In the genomic region with DNA sequence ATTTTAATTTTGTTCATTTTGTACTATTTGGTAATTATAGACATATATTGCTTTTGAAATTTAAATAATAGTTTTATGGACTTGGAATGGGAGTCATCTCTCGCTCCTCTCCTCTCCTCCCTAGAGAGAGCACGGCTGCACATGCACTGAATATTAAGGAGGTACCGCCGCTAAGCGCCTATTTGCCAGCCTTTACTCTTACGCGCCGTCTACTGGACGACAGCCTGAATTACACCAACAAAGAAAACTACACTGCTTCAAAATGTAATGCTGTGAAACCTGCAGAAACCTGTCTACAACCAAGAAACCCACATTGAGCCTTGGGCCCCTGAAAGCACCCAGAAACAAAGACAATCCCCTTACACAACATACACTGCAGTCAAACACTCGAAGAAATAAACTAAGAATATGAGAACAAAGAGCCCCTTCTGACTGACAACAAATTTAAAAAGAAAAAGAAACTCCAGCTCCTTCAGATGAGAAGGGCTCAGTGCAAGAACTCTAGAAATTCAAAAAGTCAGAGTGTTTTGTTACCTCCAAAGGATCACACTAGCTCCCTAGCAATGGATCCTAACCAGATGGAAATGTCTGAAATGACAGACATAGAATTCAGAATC, we compare ENCODE assay signal across 8 cellular contexts.
DNase-seq lines count a peak whose midpoint lies in the region; ATAC-seq and TF ChIP-seq lines count a peak whose summit lies in the region.

No MANE protein-coding gene starts in this region.

- no peaks in the 10 kb centered on the region for H3K4me1 Mint-ChIP-seq in immature natural killer cell

- H3K36me3 Mint-ChIP-seq in immature natural killer cell = peaks cover 0 to 3% (median 0%) of the 10 kb centered on the region in 3 donors

- H3K27me3 ChIP-seq in A673 (replicated peaks; ENCODE audit: insufficient read depth, low read depth, low read length, poor library complexity) = no peaks in the 10 kb centered on the region
- H3K27me3 ChIP-seq in NT2/D1 (ENCODE audit: insufficient read depth, insufficient read length) = no peaks in the 10 kb centered on the region

- CTCF ChIA-PET in A673 (lab: Charles Lee) = no interaction called here

- H3K4me3 ChIP-seq in A673 (ENCODE audit: low read depth, low read length, poor library complexity, severe bottlenecking) (no peak overlapping the region), NT2/D1 (ENCODE audit: insufficient read length, low read depth) (no peak overlapping the region), foreskin fibroblast (ENCODE audit: low read depth in 1 of 2, low read length in 2 of 2) (no peak overlapping the region)

- peak; percentile 89 for DNase-seq in A673 (ENCODE audit: low spot score)
- peak; percentile 69 for DNase-seq in NT2/D1 (ENCODE audit: low read depth, low spot score)
- peak in 1 of 2 donors; percentile 1 for DNase-seq in foreskin fibroblast
- no peak for DNase-seq in immature natural killer cell
- no peak for DNase-seq in activated naive CD4-positive, alpha-beta T cell treated with anti-CD3 and anti-CD28 coated beads, Interleukin-2, amount 50 U/mL, for 16 hours
- DNase-seq in COLO668 (lab: John Stamatoyannopoulos, UW; ENCODE audit: unreplicated experiment) = no peak

- POLR2A ChIA-PET in A673 (lab: Charles Lee; ENCODE audit: low non-redundant PET) = no interaction called here

- H3K27me3 Mint-ChIP-seq in immature natural killer cell (ENCODE audit: low read depth in 3 of 3) = peaks cover 0 to 3% (median 0%) of the 10 kb centered on the region in 3 donors

- H3K9me3 ChIP-seq in A673 (ENCODE audit: low read depth, low read length, poor library complexity, severe bottlenecking) = no peaks in the 10 kb centered on the region
- no peaks in the 10 kb centered on the region for H3K9me3 ChIP-seq in NT2/D1 (ENCODE audit: insufficient read depth, low read length)

- no peak overlapping the region for H3K27ac Mint-ChIP-seq in immature natural killer cell

- H3K27ac ChIP-seq in A673 (ENCODE audit: low read depth, low read length, poor library complexity, severe bottlenecking) = no peak overlapping the region

- peaks cover 23 to 66% (median 43%) of the 10 kb centered on the region in 6 donors for H3K9me3 Mint-ChIP-seq in immature natural killer cell

- intact Hi-C loops in A673 (cut with micrococcal nuclease; ENCODE audit: unreplicated experiment) = loop anchor here (1.0 to 10.0 kb wide), 4 partner anchors 415 to 1803 kb away; no protein-coding TSS in a partner anchor

- TF ChIP-seq POLR2A in GM18505 (IDR thresholded peaks at IDR 0.05; ENCODE audit: borderline replicate concordance, extremely low read depth, insufficient read depth, insufficient read length) = no peak

- BruUV-seq in A673 (replicated peaks; lab: Mats Ljungman, UMichigan) = no TSS peak

- TF ChIP-seq CTCF in A673 (conservative IDR thresholded peaks at IDR 0.05; ENCODE audit: low read depth, low read length) = peak; percentile 99
- peak; percentile 35 for TF ChIP-seq CTCF in foreskin fibroblast (IDR thresholded peaks at IDR 0.05; ENCODE audit: low read depth, low read length)

- peak; percentile 54 for ATAC-seq in GM18502 (IDR thresholded peaks at IDR 0.05; ENCODE audit: poor library complexity, unreplicated experiment)
- ATAC-seq in GM18505 (IDR thresholded peaks at IDR 0.05; ENCODE audit: unreplicated experiment) = no peak

- H3K9ac ChIP-seq in NT2/D1 (ENCODE audit: insufficient read length, low read depth) = no peak overlapping the region

- H3K36me3 ChIP-seq in A673 (ENCODE audit: insufficient read depth, low read length, poor library complexity, severe bottlenecking) (no peaks in the 10 kb centered on the region), NT2/D1 (ENCODE audit: insufficient read depth, insufficient read length, low read length) (no peaks in the 10 kb centered on the region)

- H3K4me3 Mint-ChIP-seq in immature natural killer cell = no peak overlapping the region

- H3K4me1 ChIP-seq in A673 (ENCODE audit: insufficient read depth, low read length, poor library complexity, severe bottlenecking) = no peaks in the 10 kb centered on the region
- no peaks in the 10 kb centered on the region for H3K4me1 ChIP-seq in NT2/D1 (ENCODE audit: insufficient read depth, insufficient read length)

Comparison
In these comparisons a context has a peak if more than half of its experiments do, and no peak if none do; other contexts are left out.
1. DNase-seq: peak in A673 (single experiment) and NT2/D1 (single experiment); none in immature natural killer cell (0 of 3), activated naive CD4-positive, alpha-beta T cell treated with anti-CD3 and anti-CD28 coated beads, Interleukin-2, amount 50 U/mL, for 16 hours (single experiment) and COLO668 (single experiment).